In genomic region chr21:36676039-36676950, GRCh38 we compare ENCODE assay signal across 1 cellular context.
TF ChIP-seq lines count a peak whose summit lies in the region.

No MANE protein-coding gene starts in this region.

TF ChIP-seq in WTC11, 78 proteins besides CTCF, POLR2A, EP300 and RAD21 (continued from another document):
- TF ChIP-seq ZNF512 (CRISPR knock-in tag; IDR thresholded peaks at IDR 0.05; ENCODE audit: borderline replicate concordance) (no peak), ATF2 (CRISPR knock-in tag; IDR thresholded peaks at IDR 0.05; ENCODE audit: borderline replicate concordance, low read depth) (no peak), GABPB1 (CRISPR knock-in tag; IDR thresholded peaks at IDR 0.05) (no peak), ZNF281 (CRISPR knock-in tag; IDR thresholded peaks at IDR 0.05) (no peak), GTF2I (CRISPR knock-in tag; conservative IDR thresholded peaks at IDR 0.05) (no peak), MXD4 (CRISPR knock-in tag; IDR thresholded peaks at IDR 0.05; ENCODE audit: borderline replicate concordance) (no peak), E2F4 (CRISPR knock-in tag; IDR thresholded peaks at IDR 0.05; ENCODE audit: borderline replicate concordance, low read depth) (no peak), CDX4 (CRISPR knock-in tag; IDR thresholded peaks at IDR 0.05; ENCODE audit: borderline replicate concordance) (no peak)
